In genomic region chr12:77204055-77204454, GRCh38 we compare ENCODE assay signal across 15 cellular contexts.
DNase-seq lines count a peak whose midpoint lies in the region; ATAC-seq, FAIRE-seq and TF ChIP-seq lines count a peak whose summit lies in the region.
"Had no signal": no experiment of that assay in that cellular context is flagged by ENCODE, and none has a peak within 500 bp of the region (broad histone marks: within the 10 kb centered on the region; RNA-seq: fewer than 3 reads in every experiment).

No MANE protein-coding gene starts in this region.

- H3K9me3 Mint-ChIP-seq in activated naive CD8-positive, alpha-beta T cell treated with anti-CD3 and anti-CD28 coated beads for 36 hours: no peaks in the 10 kb centered on the region

- no peak overlapping the region for H3K4me2 ChIP-seq in OCI-LY7 (ENCODE audit: low read length)

- H2AFZ ChIP-seq in OCI-LY7 (ENCODE audit: low read length): no peak overlapping the region

- no peaks in the 10 kb centered on the region for H3K4me1 Mint-ChIP-seq in activated naive CD8-positive, alpha-beta T cell treated with anti-CD3 and anti-CD28 coated beads for 36 hours
- H3K4me1 Mint-ChIP-seq: stimulated activated memory B cell treated with anti-CD40 and anti-IgM and Interleukin-4, amounts not matched to agents 10 μg/mL and 1 μg/mL and 100 μg/mL, for 72 hours had no signal

- no peaks in the 10 kb centered on the region for H3K4me1 ChIP-seq in A673 (ENCODE audit: insufficient read depth, low read length, poor library complexity, severe bottlenecking)
- no peaks in the 10 kb centered on the region for H3K4me1 ChIP-seq in OCI-LY7 (ENCODE audit: insufficient read depth, low read length, poor library complexity, severe bottlenecking)
- no peaks in the 10 kb centered on the region for H3K4me1 ChIP-seq in pancreas
- H3K4me1 ChIP-seq: heart left ventricle, prostate gland had no signal

- no peak overlapping the region for H3K27ac Mint-ChIP-seq in activated naive CD8-positive, alpha-beta T cell treated with anti-CD3 and anti-CD28 coated beads for 36 hours
- H3K27ac Mint-ChIP-seq: stimulated activated memory B cell treated with anti-CD40 and anti-IgM and Interleukin-4, amounts not matched to agents 10 μg/mL and 1 μg/mL and 100 μg/mL, for 72 hours had no signal

- in situ Hi-C loops in GM13977 (cut with MboI; ENCODE audit: low pct_unique_long_range_greater_than_20kb, low sequenced_read_pairs, unreplicated experiment): no loop called here

- ATAC-seq in pancreas (no peak), GM19455 (IDR thresholded peaks at IDR 0.05; ENCODE audit: unreplicated experiment) (no peak)
- ATAC-seq: Right ventricle myocardium inferior; stimulated activated memory B cell treated with anti-CD40 and anti-IgM and Interleukin-4, amounts not matched to agents 10 μg/mL and 1 μg/mL and 100 μg/mL, for 72 hours had no signal

- FAIRE-seq in pancreas (lab: Jason Lieb, UNC): no peak

- no peaks in the 10 kb centered on the region for H3K36me3 Mint-ChIP-seq in activated naive CD8-positive, alpha-beta T cell treated with anti-CD3 and anti-CD28 coated beads for 36 hours
- H3K36me3 Mint-ChIP-seq: stimulated activated memory B cell treated with anti-CD40 and anti-IgM and Interleukin-4, amounts not matched to agents 10 μg/mL and 1 μg/mL and 100 μg/mL, for 72 hours had no signal

- H3K27me3 ChIP-seq in A673 (replicated peaks; ENCODE audit: insufficient read depth, low read depth, low read length, poor library complexity) (no peaks in the 10 kb centered on the region), pancreas (no peaks in the 10 kb centered on the region)
- H3K27me3 ChIP-seq: heart left ventricle had no signal

- H3K36me3 ChIP-seq in A673 (ENCODE audit: insufficient read depth, low read length, poor library complexity, severe bottlenecking): no peaks in the 10 kb centered on the region
- H3K36me3 ChIP-seq in OCI-LY7 (ENCODE audit: insufficient read depth, low read length): no peaks in the 10 kb centered on the region
- H3K36me3 ChIP-seq in pancreas: no peaks in the 10 kb centered on the region
- H3K36me3 ChIP-seq: heart left ventricle, prostate gland had no signal

- BruUV-seq in A673 (replicated peaks; lab: Mats Ljungman, UMichigan): no TSS peak
- BruUV-seq in OCI-LY7 (replicated peaks; lab: Mats Ljungman, UMichigan): no TSS peak

- WGBS in pancreas, 2 donors: 57 to 72% methylated on average over 3 of the region's 3 CpGs

- peak; percentile 40; the same call in 1 of the 2 replicates for TF ChIP-seq CTCF in A673 (conservative IDR thresholded peaks at IDR 0.05; ENCODE audit: low read depth, low read length)
- peak; percentile 13 for TF ChIP-seq CTCF in GM13977 (IDR thresholded peaks at IDR 0.05; ENCODE audit: extremely low read depth, insufficient read depth, missing control alignments)
- TF ChIP-seq CTCF in OCI-LY7 (conservative IDR thresholded peaks at IDR 0.05; ENCODE audit: low read length): peak; percentile 31; the same call in 1 of the 2 replicates
- peak; percentile 31 for TF ChIP-seq CTCF in epithelial cell of esophagus (IDR thresholded peaks at IDR 0.05; ENCODE audit: insufficient read depth, low read depth, low read length, missing control alignments)
- TF ChIP-seq CTCF in pancreas (IDR thresholded peaks at IDR 0.05): no peak

- peaks cover 5% of the 10 kb centered on the region for H3K27me3 Mint-ChIP-seq in activated naive CD8-positive, alpha-beta T cell treated with anti-CD3 and anti-CD28 coated beads for 36 hours

- peak; percentile 26 for DNase-seq in A673 (ENCODE audit: low spot score)
- DNase-seq in GM13977 (ENCODE audit: low spot score): no peak
- DNase-seq in OCI-LY7 (ENCODE audit: low spot score): no peak
- peak; percentile 18 for DNase-seq in epithelial cell of esophagus (ENCODE audit: low read depth)
- no peak for DNase-seq in activated naive CD8-positive, alpha-beta T cell treated with anti-CD3 and anti-CD28 coated beads for 36 hours
- no peak for DNase-seq in NCI-H226
- DNase-seq in pancreas: no peak
- DNase-seq: effector CD4-positive, alpha-beta T cell; GDM1; heart left ventricle; NCI-H2171 treated with DMSO at 0.1 percent for 48 hours had no signal

- H3K9me2 ChIP-seq in OCI-LY7 (ENCODE audit: insufficient read depth, low read length): no peaks in the 10 kb centered on the region

- H3K27ac ChIP-seq in A673 (ENCODE audit: low read depth, low read length, poor library complexity, severe bottlenecking): no peak overlapping the region
- no peak overlapping the region for H3K27ac ChIP-seq in OCI-LY7 (ENCODE audit: low read depth, low read length, poor library complexity, severe bottlenecking)
- no peak overlapping the region for H3K27ac ChIP-seq in pancreas
- H3K27ac ChIP-seq: heart left ventricle, prostate gland had no signal

- POLR2A ChIA-PET in A673 (lab: Charles Lee; ENCODE audit: low non-redundant PET): interaction anchor here (0.6 kb wide), 1 partner anchor 967 kb away, joined by 3 read pairs; no protein-coding TSS in a partner anchor
- POLR2A ChIA-PET in OCI-LY7 (lab: Charles Lee): interaction anchor here (0.7 kb wide), 1 partner anchor 12 kb away, joined by 4 read pairs; no protein-coding TSS in a partner anchor

- CTCF ChIA-PET in A673 (lab: Charles Lee): no interaction called here
- CTCF ChIA-PET in OCI-LY7 (lab: Charles Lee; ENCODE audit: unreplicated experiment): no interaction called here

- H4K20me1 ChIP-seq in OCI-LY7 (ENCODE audit: insufficient read depth, low read length): no peaks in the 10 kb centered on the region

- H3K79me2 ChIP-seq in OCI-LY7 (ENCODE audit: insufficient read depth, low read depth, low read length): no peaks in the 10 kb centered on the region

- no peak overlapping the region for H3K4me3 Mint-ChIP-seq in activated naive CD8-positive, alpha-beta T cell treated with anti-CD3 and anti-CD28 coated beads for 36 hours
- H3K4me3 Mint-ChIP-seq: stimulated activated memory B cell treated with anti-CD40 and anti-IgM and Interleukin-4, amounts not matched to agents 10 μg/mL and 1 μg/mL and 100 μg/mL, for 72 hours had no signal

- H3K9me3 ChIP-seq in A673 (ENCODE audit: low read depth, low read length, poor library complexity, severe bottlenecking): no peaks in the 10 kb centered on the region
- H3K9me3 ChIP-seq in OCI-LY7 (ENCODE audit: low read length): no peaks in the 10 kb centered on the region
- H3K9me3 ChIP-seq in pancreas: no peaks in the 10 kb centered on the region
- H3K9me3 ChIP-seq: prostate gland had no signal

- intact Hi-C loops in A673 (cut with micrococcal nuclease; ENCODE audit: unreplicated experiment) (no loop called here), OCI-LY7 (cut with micrococcal nuclease; ENCODE audit: unreplicated experiment) (no loop called here), pancreas (cut with DNase I) (no loop called here)

- H3K4me3 ChIP-seq in A673 (ENCODE audit: low read depth, low read length, poor library complexity, severe bottlenecking) (no peak overlapping the region), OCI-LY7 (ENCODE audit: low read depth, low read length, poor library complexity, severe bottlenecking) (no peak overlapping the region), epithelial cell of esophagus (ENCODE audit: low read length) (no peak overlapping the region), pancreas (no peak overlapping the region)
- H3K4me3 ChIP-seq: heart left ventricle, prostate gland had no signal

Comparison
In these comparisons a context has a peak if more than half of its experiments do, and no peak if none do; other contexts are left out.
1. DNase-seq: peak in A673 (single experiment) and epithelial cell of esophagus (single experiment); none in GM13977 (single experiment), OCI-LY7 (single experiment), activated naive CD8-positive, alpha-beta T cell treated with anti-CD3 and anti-CD28 coated beads for 36 hours (single experiment), NCI-H226 (single experiment) and pancreas (0 of 6).
2. CTCF ChIP-seq: peak in A673 (single experiment), GM13977 (single experiment), OCI-LY7 (single experiment) and epithelial cell of esophagus (single experiment); none in pancreas (0 of 4).